28 cellular contexts compared by ENCODE assay signal in the genomic region with DNA sequence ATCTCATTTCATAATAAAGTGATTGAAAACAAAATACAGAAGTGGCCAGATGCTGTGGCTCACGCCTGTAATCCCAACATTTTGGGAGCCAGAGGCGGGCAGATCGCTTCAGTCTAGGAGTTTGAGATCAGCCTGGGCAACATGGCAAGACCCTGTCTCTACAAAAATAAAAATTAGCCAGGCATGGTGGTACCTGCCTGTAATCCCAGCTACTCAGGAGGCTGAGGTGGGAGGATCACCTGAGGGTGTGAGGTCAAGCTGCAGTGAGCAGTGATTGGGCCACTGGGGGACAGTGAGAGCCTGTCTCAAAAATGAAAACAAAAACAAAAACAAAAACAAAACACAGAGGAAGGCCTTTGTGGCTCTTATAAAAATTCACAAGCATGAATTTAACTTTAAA.
"Had no signal": no experiment of that assay in that cellular context is flagged by ENCODE, and none has a peak within 500 bp of the region (broad histone marks: within the 10 kb centered on the region; RNA-seq: fewer than 3 reads in every experiment).

No MANE protein-coding gene starts in this region.

- H3K27ac ChIP-seq: KMS-11, SJCRH30, VCaP had no signal

- H3K4me1 ChIP-seq: SJCRH30 had no signal

- H3K36me3 ChIP-seq: MG63 had no signal

- H3K27me3 Mint-ChIP-seq: activated CD4-positive, alpha-beta T cell treated with anti-CD3 and anti-CD28 coated beads for 36 hours; activated naive CD8-positive, alpha-beta T cell; activated T-helper 17 cell treated with anti-CD3 and anti-CD28 coated beads, Interleukin-2, amount 50 U/mL, for 72 hours; brain had no signal

- ATAC-seq: activated CD4-positive, alpha-beta T cell treated with anti-CD3 and anti-CD28 coated beads for 36 hours; activated CD8-positive, alpha-beta T cell treated with anti-CD3 and anti-CD28 coated beads, Interleukin-2, amount 10 ng/mL, durations not matched to agents 7 days and 5 days; activated T-helper 17 cell treated with anti-CD3 and anti-CD28 coated beads, Interleukin-2, amount 50 U/mL, for 72 hours; Panc1; Right ventricle myocardium inferior had no signal

- H3K9ac ChIP-seq: KMS-11, SK-N-SH had no signal

- H3K4me2 ChIP-seq: KMS-11, SK-N-SH had no signal

- H3K27ac Mint-ChIP-seq: activated CD4-positive, alpha-beta T cell treated with anti-CD3 and anti-CD28 coated beads for 36 hours; activated CD8-positive, alpha-beta T cell treated with anti-CD3 and anti-CD28 coated beads, Interleukin-2, amount 10 ng/mL, durations not matched to agents 7 days and 5 days; activated naive CD8-positive, alpha-beta T cell had no signal

- H3K9me3 ChIP-seq: SJCRH30, SK-N-SH had no signal

- H3K4me3 Mint-ChIP-seq: activated CD4-positive, alpha-beta T cell treated with anti-CD3 and anti-CD28 coated beads for 36 hours; activated CD8-positive, alpha-beta T cell treated with anti-CD3 and anti-CD28 coated beads, Interleukin-2, amount 10 ng/mL, durations not matched to agents 7 days and 5 days; activated naive CD8-positive, alpha-beta T cell; brain had no signal

- H3K4me3 ChIP-seq: MG63, SJCRH30 had no signal

- H3K27me3 ChIP-seq: MG63, SJCRH30 had no signal

- DNase-seq: activated CD4-positive, alpha-beta T cell treated with anti-CD3 and anti-CD28 coated beads for 36 hours; activated CD4-positive, alpha-beta T cell treated with anti-CD3 and anti-CD28 coated beads, Interleukin-2, amount 50 U/mL, for 4 hours; activated CD8-positive, alpha-beta T cell treated with anti-CD3 and anti-CD28 coated beads, Interleukin-2, amount 10 ng/mL, durations not matched to agents 7 days and 5 days; activated gamma-delta T cell treated with Interleukin-2 at 50 U/mL for 16 hours; activated T-cell treated with anti-CD3 and anti-CD28 coated beads, Interleukin-2, amount 50 U/mL, for 48 hours; amygdala; MG63; MV-4-11; NCI-H1092 treated with DMSO at 0.1 percent for 48 hours; NCI-H1436; NCI-H1694 treated with DMSO at 0.1 percent for 48 hours; NCI-H2029 treated with DMSO at 0.1 percent for 48 hours; NCI-H345; NCI-H510A; NCI-H526 treated with DMSO at 0.1 percent for 48 hours; NK-92 treated with Interleukin-12 subunit alpha and Interleukin-12 subunit beta, amount 100 ng/mL, for 24 hours; OCI-M1; RPMI8226; SJCRH30; SK-N-SH; T-helper 1 cell had no signal
